8 cellular contexts compared by ENCODE assay signal in the genomic region with DNA sequence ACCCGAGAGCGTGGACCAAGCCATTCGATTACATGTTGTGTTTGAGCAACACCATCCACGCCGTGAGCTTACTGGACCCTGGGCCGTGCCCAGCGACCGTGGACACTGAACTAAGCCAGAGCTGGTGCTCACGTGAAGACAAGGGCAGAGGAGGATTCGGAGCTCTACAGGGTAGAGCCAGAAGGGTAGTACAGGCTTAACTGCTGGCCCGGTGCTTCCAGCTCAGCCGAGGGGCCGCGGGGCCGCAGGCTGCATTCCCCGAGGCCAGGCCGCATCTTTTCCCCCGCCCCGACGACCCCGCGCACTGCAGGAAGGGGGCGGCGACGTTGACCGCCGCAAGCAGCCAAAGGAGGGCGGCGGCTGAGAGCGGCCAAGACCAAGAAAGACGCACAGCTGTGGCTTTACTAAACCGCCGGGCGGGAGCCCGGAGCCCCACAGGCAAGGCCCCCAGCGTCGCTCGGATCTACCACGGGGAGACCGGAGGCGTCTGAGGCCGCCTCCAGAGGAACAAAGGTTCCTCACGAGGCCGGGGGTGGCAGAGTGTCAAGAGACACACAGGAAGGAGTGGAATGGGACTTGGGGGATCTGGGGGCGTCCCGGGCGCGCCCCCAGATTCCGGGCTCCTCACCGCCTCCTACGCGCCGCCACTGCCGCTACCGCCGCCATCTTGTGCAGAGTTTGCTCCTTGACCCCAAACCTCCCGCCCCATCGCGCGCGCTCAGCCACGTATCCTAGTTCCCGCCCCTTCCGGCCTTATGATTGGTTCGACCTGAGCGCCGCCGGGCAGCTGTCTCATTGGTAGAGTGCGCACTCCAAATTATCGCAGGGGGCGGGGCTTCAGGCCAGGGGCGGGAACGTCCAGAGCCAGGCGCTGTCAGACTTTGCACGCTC. TPM values are rescaled to one million over a fixed set of nuclear protein-coding genes. Genes with fewer than 3 reads are reported as not detected.
DNase-seq lines count a peak whose midpoint lies in the region; ATAC-seq and TF ChIP-seq lines count a peak whose summit lies in the region.

TSS of gene GANAB (minus strand) at position 680 of the 891 bp plus-strand sequence. CDS start at position 666, 14 bp downstream.

- H3K36me3 Mint-ChIP-seq in GM23338 (ENCODE audit: low read depth): peaks cover 39% of the 10 kb centered on the region
- peaks cover 0 to 21% (median 0%) of the 10 kb centered on the region in 5 donors for H3K36me3 Mint-ChIP-seq in naive thymus-derived CD4-positive, alpha-beta T cell
- peaks cover 22 to 23% of the 10 kb centered on the region in 2 donors for H3K36me3 Mint-ChIP-seq in stimulated activated naive B cell treated with anti-CD40 and anti-IgM and Interleukin-4, amounts not matched to agents 10 μg/mL and 1 μg/mL and 100 μg/mL, for 72 hours

- H3K79me2 ChIP-seq in GM23338 (replicated peaks; ENCODE audit: insufficient read depth): peaks cover 48% of the 10 kb centered on the region

- CTCF ChIA-PET in naive thymus-derived CD4-positive, alpha-beta T cell (lab: Charles Lee): interaction anchor here (0.7 to 1.0 kb wide), 3 partner anchors 9 to 23 kb away, joined by 3 to 4 read pairs (median 3); partner anchors contain the start of genes C11orf98 and CSKMT

- H3K27me3 Mint-ChIP-seq in GM23338 (ENCODE audit: insufficient read depth, low read depth, poor library complexity): peaks cover 10% of the 10 kb centered on the region
- H3K27me3 Mint-ChIP-seq in naive thymus-derived CD4-positive, alpha-beta T cell: no peaks in the 10 kb centered on the region
- no peaks in the 10 kb centered on the region for H3K27me3 Mint-ChIP-seq in stimulated activated naive B cell treated with anti-CD40 and anti-IgM and Interleukin-4, amounts not matched to agents 10 μg/mL and 1 μg/mL and 100 μg/mL, for 72 hours

- DNase-seq in DMS79 treated with DMSO at 0.1 percent for 48 hours (lab: John Stamatoyannopoulos, UW) (peak; percentile 96), GM23338 (ENCODE audit: low spot score) (peak; percentile 100), LHCN-M2 (ENCODE audit: low read depth) (peak; percentile 97), RPMI8226 (peak; percentile 100), fibroblast of gingiva (ENCODE audit: low read depth) (peak; percentile 97)
- peak; percentile 98 to 99 for DNase-seq in activated T-helper 1 cell treated with anti-CD3 and anti-CD28 coated beads, Interleukin-2, amount 50 U/mL, for 16 hours (ENCODE audit: low read depth in 1 of 2, low spot score in 1 of 2)
- peak; percentile 89 to 99 (median 97) for DNase-seq in naive thymus-derived CD4-positive, alpha-beta T cell
- peak; percentile 96 for DNase-seq in stimulated activated naive B cell treated with anti-CD40 and anti-IgM and Interleukin-4, amounts not matched to agents 10 μg/mL and 1 μg/mL and 100 μg/mL, for 72 hours

- 0 out of 2 replicates have a peak, but pooled peaks cover 16% of the 10 kb centered on the region for H3F3A ChIP-seq in GM23338 (replicated peaks; ENCODE audit: low read depth)

- peak within 1 kb of the TSS; percentile 100 for H3K4me2 ChIP-seq in GM23338

- H4K20me1 ChIP-seq in GM23338 (replicated peaks; ENCODE audit: insufficient read depth): peaks cover 19% of the 10 kb centered on the region

- peaks cover 10% of the 10 kb centered on the region; the same call in 1 of the 2 replicates for H3K36me3 ChIP-seq in GM23338 (ENCODE audit: insufficient read depth)
- H3K36me3 ChIP-seq in naive thymus-derived CD4-positive, alpha-beta T cell (ENCODE audit: control insufficient read depth in 2 of 3, insufficient read depth in 3 of 3, low read length in 3 of 3): peaks cover 0 to 37% (median 4%) of the 10 kb centered on the region in 3 experiments

- no peaks in the 10 kb centered on the region for H3K27me3 ChIP-seq in GM23338 (ENCODE audit: insufficient read depth)
- no peaks in the 10 kb centered on the region for H3K27me3 ChIP-seq in naive thymus-derived CD4-positive, alpha-beta T cell (ENCODE audit: control insufficient read depth in 2 of 2, insufficient read depth in 2 of 2, low read length in 2 of 2)

- POLR2A ChIA-PET in naive thymus-derived CD4-positive, alpha-beta T cell (lab: Charles Lee): interaction anchor here (0.6 to 21.6 kb wide), 27 partner anchors 9 to 1622 kb away, joined by 3 to 332 read pairs (median 5); partner anchors contain the start of genes B3GAT3, BSCL2, C11orf98 and CSKMT

- H3K27ac ChIP-seq in GM23338 (ENCODE audit: low read depth): peak within 1 kb of the TSS; percentile 96
- peak within 1 kb of the TSS; percentile 97 for H3K27ac ChIP-seq in naive thymus-derived CD4-positive, alpha-beta T cell (ENCODE audit: low read depth, low read length)

- peak within 1 kb of the TSS; percentile 100 for H3K4me3 ChIP-seq in GM23338
- H3K4me3 ChIP-seq in naive thymus-derived CD4-positive, alpha-beta T cell (ENCODE audit: low read length): peak within 1 kb of the TSS; percentile 84

- H3K4me1 ChIP-seq in GM23338 (ENCODE audit: insufficient read depth): no peaks in the 10 kb centered on the region; the same call in 1 of the 2 replicates
- peaks cover 6 to 25% of the 10 kb centered on the region in 2 donors for H3K4me1 ChIP-seq in naive thymus-derived CD4-positive, alpha-beta T cell (ENCODE audit: control insufficient read depth in 2 of 2, insufficient read depth in 2 of 2, low read length in 2 of 2)

- H3K9me2 ChIP-seq in GM23338 (ENCODE audit: insufficient read depth): no peaks in the 10 kb centered on the region

- ATAC-seq in GM23338: peak; percentile 97
- peak; percentile 99 for ATAC-seq in naive thymus-derived CD4-positive, alpha-beta T cell
- peak; percentile 98 to 99 for ATAC-seq in stimulated activated naive B cell treated with anti-CD40 and anti-IgM and Interleukin-4, amounts not matched to agents 10 μg/mL and 1 μg/mL and 100 μg/mL, for 72 hours (replicated peaks)

- H3K4me1 Mint-ChIP-seq in GM23338: peaks cover 12% of the 10 kb centered on the region
- peaks cover 6 to 44% (median 37%) of the 10 kb centered on the region in 7 donors for H3K4me1 Mint-ChIP-seq in naive thymus-derived CD4-positive, alpha-beta T cell
- peaks cover 16 to 52% of the 10 kb centered on the region in 2 donors for H3K4me1 Mint-ChIP-seq in stimulated activated naive B cell treated with anti-CD40 and anti-IgM and Interleukin-4, amounts not matched to agents 10 μg/mL and 1 μg/mL and 100 μg/mL, for 72 hours

- TF ChIP-seq CTCF in GM23338 (conservative IDR thresholded peaks at IDR 0.05; ENCODE audit: low read depth in 2 of 2): no peak

- H3K4me3 Mint-ChIP-seq in GM23338: peak within 1 kb of the TSS; percentile 99
- H3K4me3 Mint-ChIP-seq in naive thymus-derived CD4-positive, alpha-beta T cell: peak within 1 kb of the TSS; percentile 94 to 99 (median 98)
- H3K4me3 Mint-ChIP-seq in stimulated activated naive B cell treated with anti-CD40 and anti-IgM and Interleukin-4, amounts not matched to agents 10 μg/mL and 1 μg/mL and 100 μg/mL, for 72 hours: peak within 1 kb of the TSS; percentile 94 to 100

- peaks cover 2% of the 10 kb centered on the region; the same call in 1 of the 3 replicates for H3K9me3 Mint-ChIP-seq in GM23338
- H3K9me3 Mint-ChIP-seq in naive thymus-derived CD4-positive, alpha-beta T cell: no peaks in the 10 kb centered on the region
- no peaks in the 10 kb centered on the region for H3K9me3 Mint-ChIP-seq in stimulated activated naive B cell treated with anti-CD40 and anti-IgM and Interleukin-4, amounts not matched to agents 10 μg/mL and 1 μg/mL and 100 μg/mL, for 72 hours

- peak within 1 kb of the TSS; percentile 98 for H3K27ac Mint-ChIP-seq in GM23338
- peak within 1 kb of the TSS; percentile 92 to 98 (median 96) for H3K27ac Mint-ChIP-seq in naive thymus-derived CD4-positive, alpha-beta T cell
- peak within 1 kb of the TSS; percentile 97 for H3K27ac Mint-ChIP-seq in stimulated activated naive B cell treated with anti-CD40 and anti-IgM and Interleukin-4, amounts not matched to agents 10 μg/mL and 1 μg/mL and 100 μg/mL, for 72 hours

- no peak within 1 kb of the TSS for H2AFZ ChIP-seq in GM23338

- H3K9me3 ChIP-seq in naive thymus-derived CD4-positive, alpha-beta T cell (ENCODE audit: control insufficient read depth in 2 of 3, low read length in 3 of 3): no peaks in the 10 kb centered on the region

- intact Hi-C loops in naive thymus-derived CD4-positive, alpha-beta T cell (cut with micrococcal nuclease): loop anchor here (1.0 to 2.0 kb wide), 12 partner anchors 7 to 81 kb away; partner anchors contain the start of genes C11orf98 (in 2 of the 2), CSKMT (in 2 of the 2), EML3 (in 2 of the 2) and HNRNPUL2 (in 2 of the 2)

TF ChIP-seq in GM23338, 12 proteins besides CTCF, POLR2A, EP300 and RAD21 (continues in another document):
- TF ChIP-seq CREB1 (CRISPR knock-in tag; IDR thresholded peaks at IDR 0.05; ENCODE audit: low read depth) (peak; percentile 83), POLR2AphosphoS5 (IDR thresholded peaks at IDR 0.05; ENCODE audit: low read depth) (peak; percentile 90), EZH2 (IDR thresholded peaks at IDR 0.05; ENCODE audit: low read depth, unreplicated experiment) (no peak), ZNF114 (CRISPR knock-in tag; IDR thresholded peaks at IDR 0.05) (no peak), ZNF331 (CRISPR knock-in tag; IDR thresholded peaks at IDR 0.05; ENCODE audit: low read depth) (no peak), JUNB (IDR thresholded peaks at IDR 0.05; ENCODE audit: unreplicated experiment) (no peak)
- TF ChIP-seq, protein P1, sequence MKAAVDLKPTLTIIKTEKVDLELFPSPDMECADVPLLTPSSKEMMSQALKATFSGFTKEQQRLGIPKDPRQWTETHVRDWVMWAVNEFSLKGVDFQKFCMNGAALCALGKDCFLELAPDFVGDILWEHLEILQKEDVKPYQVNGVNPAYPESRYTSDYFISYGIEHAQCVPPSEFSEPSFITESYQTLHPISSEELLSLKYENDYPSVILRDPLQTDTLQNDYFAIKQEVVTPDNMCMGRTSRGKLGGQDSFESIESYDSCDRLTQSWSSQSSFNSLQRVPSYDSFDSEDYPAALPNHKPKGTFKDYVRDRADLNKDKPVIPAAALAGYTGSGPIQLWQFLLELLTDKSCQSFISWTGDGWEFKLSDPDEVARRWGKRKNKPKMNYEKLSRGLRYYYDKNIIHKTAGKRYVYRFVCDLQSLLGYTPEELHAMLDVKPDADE (IDR thresholded peaks at IDR 0.05): no peak

RNA-seq across cellular contexts. Expression of gene GANAB, which starts in this region (rescaled TPM):
- 267 and 272 TPM in 2 replicates for total RNA-seq in GM23338 (2014; rRNA removed; shearing (Covaris generic))
- 76.8 and 82.3 TPM in 2 replicates for polyA plus RNA-seq in GM23338 (2016; fragmentation: Nextera tagmentation; extraction: Ambion mirVana)
- 267 and 299 TPM in 2 replicates for total RNA-seq in LHCN-M2 (2014; rRNA removed)
- polyA plus RNA-seq in LHCN-M2 (2012): 248 TPM
- 100 to 1,000 TPM; 203 to 313 (median 286) TPM for total RNA-seq in naive thymus-derived CD4-positive, alpha-beta T cell
- 100 to 1,000 TPM; 157 to 189 TPM for polyA plus RNA-seq in naive thymus-derived CD4-positive, alpha-beta T cell

Comparison
In these comparisons a context has a peak if more than half of its experiments do, and no peak if none do; other contexts are left out.
1. Peak in every context shown above with its lines: DNase-seq, ATAC-seq, H3K4me3 ChIP-seq and H3K27ac ChIP-seq.